11 cellular contexts compared by ENCODE assay signal in the genomic region with DNA sequence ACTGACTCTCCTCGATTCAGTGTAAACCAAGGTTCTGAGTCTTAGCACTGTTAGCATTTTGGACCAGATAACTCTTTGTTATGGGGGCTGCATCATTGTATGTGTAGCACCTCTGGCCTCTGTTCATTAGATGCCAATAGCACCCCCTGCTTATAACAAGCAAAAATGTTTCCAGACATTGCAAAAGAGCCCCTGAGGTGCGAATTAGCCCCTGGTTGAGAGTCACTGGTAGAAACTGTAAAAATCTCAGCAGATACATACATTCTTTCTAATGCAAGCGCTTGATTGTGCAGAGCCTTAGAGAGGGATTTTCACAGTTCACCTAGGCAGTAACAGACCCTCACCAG. TPM values are rescaled to one million over a fixed set of nuclear protein-coding genes. Genes with fewer than 3 reads are reported as not detected.
A peak's percentile ranks its signal among the peaks of the same experiment; 100 is the strongest.
DNase-seq lines count a peak whose midpoint lies in the region; ATAC-seq, FAIRE-seq and TF ChIP-seq lines count a peak whose summit lies in the region.
"Had no signal": no experiment of that assay in that cellular context is flagged by ENCODE, and none has a peak within 500 bp of the region (broad histone marks: within the 10 kb centered on the region; RNA-seq: fewer than 3 reads in every experiment).

No MANE protein-coding gene starts in this region.

- BruUV-seq in HepG2 (replicated peaks; lab: Mats Ljungman, UMichigan) = no TSS peak

- H3K27me3 ChIP-seq in liver (ENCODE audit: control insufficient read depth in 4 of 4, insufficient read depth in 4 of 4, low read length in 3 of 4) (no peaks in the 10 kb centered on the region), HepG2 (ENCODE audit: control insufficient read depth in 1 of 2, insufficient read depth in 2 of 2, low read length in 2 of 2) (peaks cover 2 to 7% of the 10 kb centered on the region in 2 experiments; a peak in 4 of 5 replicates), dorsolateral prefrontal cortex (peaks cover 0 to 8% (median 0%) of the 10 kb centered on the region in 45 donors), vagina (no peaks in the 10 kb centered on the region)

- H3K9me3 ChIP-seq in liver (ENCODE audit: control insufficient read depth in 4 of 4, low read length in 3 of 4) (no peaks in the 10 kb centered on the region), HepG2 (ENCODE audit: low read length) (no peaks in the 10 kb centered on the region), vagina (no peaks in the 10 kb centered on the region)

- DNase-seq in HepG2 (ENCODE audit: low spot score) (no peak), dorsolateral prefrontal cortex (no peak), naive B cell (no peak), vagina (ENCODE audit: extremely low spot score in 2 of 2) (no peak), SHP77 (lab: John Stamatoyannopoulos, UW) (no peak), NCI-H748 treated with DMSO at 0.1 percent for 48 hours (lab: John Stamatoyannopoulos, UW) (no peak)
- DNase-seq: AML-193, cortex of kidney, NCI-H774 had no signal

- no peak overlapping the region for H2AFZ ChIP-seq in HepG2 (ENCODE audit: low read length)

- no peaks in the 10 kb centered on the region for H3K36me3 Mint-ChIP-seq in naive B cell

- TF ChIP-seq POLR2A in HepG2 (IDR thresholded peaks at IDR 0.05; ENCODE audit: insufficient read depth in 1 of 2, low read depth in 2 of 2, low read length in 2 of 2) (no peak), vagina (IDR thresholded peaks at IDR 0.05) (no peak)

- no peak for TF ChIP-seq RAD21 in liver (IDR thresholded peaks at IDR 0.05)
- TF ChIP-seq RAD21 in HepG2 (CRISPR knock-in tag; IDR thresholded peaks at IDR 0.05) = no peak

- H3K4me2 ChIP-seq in HepG2 (ENCODE audit: low read depth, low read length) = no peak overlapping the region

- in situ Hi-C loops in HepG2 (cut with HindIII; ENCODE audit: extremely low pct_ligation_motif_present, low pct_unique_long_range_greater_than_20kb) = loop anchor here (10.0 kb wide), 1 partner anchor 206 kb away; no protein-coding TSS in a partner anchor

- CTCF ChIA-PET in HepG2 (lab: Yijun Ruan, JAX; ENCODE audit: low intra/inter-chr PET ratio, low total read pairs) = no interaction called here

- POLR2A ChIA-PET in HepG2 (lab: Yijun Ruan, JAX) = no interaction called here

- 52% methylated on average over 3 of the region's 3 CpGs for WGBS in liver
- WGBS in HepG2 (ENCODE audit: low lambda C conversion rate) = 32% methylated on average over 3 of the region's 3 CpGs

- no peaks in the 10 kb centered on the region for H3K9me3 Mint-ChIP-seq in naive B cell

- peak overlapping the region; percentile 79 to 97 for H3K27ac ChIP-seq in liver (ENCODE audit: low read depth in 1 of 2, low read length in 2 of 2)
- H3K27ac ChIP-seq in HepG2 (ENCODE audit: extremely low read length, insufficient read depth, low read length) = no peak overlapping the region
- H3K27ac ChIP-seq in dorsolateral prefrontal cortex = peak overlapping the region in 7 of 59 donors; percentile 7 to 81 (median 22)
- H3K27ac ChIP-seq in vagina = peak overlapping the region; percentile 73

- no peaks in the 10 kb centered on the region for H3K79me2 ChIP-seq in HepG2 (ENCODE audit: insufficient read depth, low read length)

- no peak for TF ChIP-seq EP300 in HepG2 (IDR thresholded peaks at IDR 0.05; ENCODE audit: low read depth in 2 of 2, low read length in 2 of 2)
- no peak for TF ChIP-seq EP300 in HepG2 (CRISPR knock-in tag; IDR thresholded peaks at IDR 0.05; ENCODE audit: borderline replicate concordance)

- intact Hi-C loops in HepG2 (cut with micrococcal nuclease; ENCODE audit: unreplicated experiment) (loop anchor here (10.0 kb wide), 1 partner anchor 436 kb away; no protein-coding TSS in a partner anchor), dorsolateral prefrontal cortex (cut with DNase I) (loop anchor here in 1 of 2 donors (5.0 kb wide), 1 partner anchor 82 kb away; no protein-coding TSS in a partner anchor), vagina (cut with DNase I) (no loop called here)

- TF ChIP-seq CTCF in liver (IDR thresholded peaks at IDR 0.05; ENCODE audit: low read depth, low read length, missing input control) (no peak), HepG2 (CRISPR knock-in tag; IDR thresholded peaks at IDR 0.05) (no peak), dorsolateral prefrontal cortex (IDR thresholded peaks at IDR 0.05 in 54 of 56, conservative IDR thresholded peaks at IDR 0.05 in 2 of 56; ENCODE audit: low read depth in 1 of 56, partially characterized antibody in 56 of 56) (no peak), vagina (IDR thresholded peaks at IDR 0.05) (no peak)

- peak overlapping the region in 5 of 6 donors; percentile 6 to 90 (median 79) for H3K27ac Mint-ChIP-seq in naive B cell

- peaks cover 66 to 85% (median 78%) of the 10 kb centered on the region in 3 donors for H3K4me1 Mint-ChIP-seq in naive B cell

- peak overlapping the region; percentile 89 to 97 (median 94) for H3K4me3 Mint-ChIP-seq in naive B cell

- H3K4me3 ChIP-seq in liver (ENCODE audit: low read depth in 1 of 3, low read length in 3 of 3) = peak overlapping the region; percentile 56 to 92 (median 87)
- no peak overlapping the region for H3K4me3 ChIP-seq in HepG2 (replicated peaks in 1 of 3; ENCODE audit: insufficient read depth in 1 of 3, low read depth in 2 of 3, low read length in 3 of 3)
- peak overlapping the region in 58 of 59 donors; percentile 25 to 86 (median 67) for H3K4me3 ChIP-seq in dorsolateral prefrontal cortex
- peak overlapping the region; percentile 14 to 61 for H3K4me3 ChIP-seq in vagina

- H4K20me1 ChIP-seq in HepG2 (ENCODE audit: insufficient read depth, low read length) = no peaks in the 10 kb centered on the region

- no peak for FAIRE-seq in HepG2 (lab: Jason Lieb, UNC)

- H3K4me1 ChIP-seq in liver (ENCODE audit: control insufficient read depth in 4 of 4, insufficient read depth in 4 of 4, low read length in 3 of 4) (peaks cover 4 to 58% (median 39%) of the 10 kb centered on the region in 4 donors), HepG2 (ENCODE audit: insufficient read depth, low read length) (peaks cover 8% of the 10 kb centered on the region), vagina (peaks cover 70% of the 10 kb centered on the region)

- ATAC-seq in HepG2 (no peak), naive B cell (ENCODE audit: low read depth in 2 of 2) (no peak), HG03039 (IDR thresholded peaks at IDR 0.05; ENCODE audit: unreplicated experiment) (no peak)

- H3K36me3 ChIP-seq in liver (ENCODE audit: control insufficient read depth in 4 of 4, insufficient read depth in 3 of 4, low read depth in 1 of 4, low read length in 3 of 4) (no peaks in the 10 kb centered on the region), HepG2 (replicated peaks in 1 of 2; ENCODE audit: control insufficient read depth in 1 of 2, insufficient read depth in 2 of 2, low read length in 2 of 2) (no peaks in the 10 kb centered on the region), vagina (no peaks in the 10 kb centered on the region)

- H3K27me3 Mint-ChIP-seq in naive B cell = no peaks in the 10 kb centered on the region

- H3K9ac ChIP-seq in liver (ENCODE audit: low read depth in 1 of 2, low read length in 2 of 2) (peak overlapping the region; percentile 75 to 82), HepG2 (ENCODE audit: insufficient read depth, low read depth, low read length) (no peak overlapping the region)

TF ChIP-seq in liver, 16 proteins besides CTCF, POLR2A, EP300 and RAD21 (continues in another document):
- TF ChIP-seq FOXA1 (IDR thresholded peaks at IDR 0.05) = no peak
- TF ChIP-seq JUND (IDR thresholded peaks at IDR 0.05) = no peak
- TF ChIP-seq RXRA (IDR thresholded peaks at IDR 0.05) = no peak
- TF ChIP-seq, protein P1, sequence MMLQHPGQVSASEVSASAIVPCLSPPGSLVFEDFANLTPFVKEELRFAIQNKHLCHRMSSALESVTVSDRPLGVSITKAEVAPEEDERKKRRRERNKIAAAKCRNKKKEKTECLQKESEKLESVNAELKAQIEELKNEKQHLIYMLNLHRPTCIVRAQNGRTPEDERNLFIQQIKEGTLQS (IDR thresholded peaks at IDR 0.05) = no peak
- no peak for TF ChIP-seq TAF1 (conservative IDR thresholded peaks at IDR 0.05)

TF ChIP-seq in HepG2, 621 proteins besides CTCF, POLR2A, EP300 and RAD21 (continues in another document):
- TF ChIP-seq ZNF713 (CRISPR knock-in tag; IDR thresholded peaks at IDR 0.05) (no peak), ZNF850 (CRISPR knock-in tag; conservative IDR thresholded peaks at IDR 0.05) (no peak), GATAD1 (CRISPR knock-in tag; IDR thresholded peaks at IDR 0.05) (no peak), ZFP82 (CRISPR knock-in tag; IDR thresholded peaks at IDR 0.05; ENCODE audit: borderline replicate concordance) (no peak), FOXK2 (IDR thresholded peaks at IDR 0.05) (no peak), ISX (CRISPR knock-in tag; conservative IDR thresholded peaks at IDR 0.05) (no peak), ZNF251 (CRISPR knock-in tag; IDR thresholded peaks at IDR 0.05) (no peak), CBX5 (CRISPR knock-in tag; IDR thresholded peaks at IDR 0.05; ENCODE audit: borderline replicate concordance) (no peak)

RNA-seq across cellular contexts. Expression of a gene that starts 2.8 kb away (rescaled TPM):
- total RNA-seq in liver (1 to 10 TPM; 4.0 to 7.6 TPM), HepG2 (2016; rRNA removed; fragmentation: Illumina TruSeq; extraction: Trizol) (not detected in 2 replicates), dorsolateral prefrontal cortex (1 to 10 TPM; 1.1 to 6.1 (median 2.8) TPM), vagina (43.2 TPM)
- polyA plus RNA-seq in liver (1 to 10 TPM; 1.2 to 3.6 TPM), HepG2 (2011; rRNA removed) (0.01 TPM in 1 of 2 replicates, not detected in the other), naive B cell (ENCODE audit: low read depth in 6 of 6) (1 to 10 TPM; 1.9 to 5.1 (median 4.0) TPM)
- total RNA-seq in HepG2 (2016; cell fraction: cytosol; rRNA removed; fragmentation: Illumina TruSeq; extraction: Trizol; ENCODE audit: low read depth) = not detected in 2 replicates
- total RNA-seq in HepG2 (2016; cell fraction: insoluble cytoplasmic fraction; rRNA removed; fragmentation: Illumina TruSeq; extraction: Trizol) = not detected in 2 replicates
- total RNA-seq in HepG2 (2016; cell fraction: membrane; rRNA removed; fragmentation: Illumina TruSeq; extraction: Trizol) = not detected in 2 replicates
- not detected in 2 replicates for total RNA-seq in HepG2 (2016; cell fraction: nucleus; rRNA removed; fragmentation: Illumina TruSeq; extraction: Trizol)
- polyA plus RNA-seq in HepG2 (2011; cell fraction: cytosol; rRNA removed) = not detected in 2 replicates
- polyA plus RNA-seq in HepG2 (2011; cell fraction: nucleus; rRNA removed) = not detected in 2 replicates
- polyA plus RNA-seq in HepG2 (2012) = not detected in 2 replicates
- not detected in 2 replicates for polyA plus RNA-seq in HepG2 (2016; cell fraction: cytosol; fragmentation: Illumina TruSeq; extraction: Trizol; ENCODE audit: low read depth)
- polyA plus RNA-seq in HepG2 (2016; cell fraction: insoluble cytoplasmic fraction; fragmentation: Illumina TruSeq; extraction: Trizol; ENCODE audit: low read depth) = not detected in 2 replicates
- polyA plus RNA-seq in HepG2 (2016; cell fraction: membrane; fragmentation: Illumina TruSeq; extraction: Trizol; ENCODE audit: low read depth) = not detected in 2 replicates
- polyA plus RNA-seq in HepG2 (2016; cell fraction: nucleus; fragmentation: Illumina TruSeq; extraction: Trizol; ENCODE audit: insufficient read depth, low read depth) = not detected in 2 replicates
- 0.06 and 2.5 TPM in 2 replicates for polyA minus RNA-seq in HepG2 (2011; rRNA and poly(A)+ RNA removed; ENCODE audit: low replicate concordance)
- polyA minus RNA-seq in HepG2 (2011; cell fraction: cytosol; rRNA and poly(A)+ RNA removed) = not detected in 2 replicates
- not detected in 2 replicates for polyA minus RNA-seq in HepG2 (2011; cell fraction: nucleus; rRNA and poly(A)+ RNA removed)

Comparison
In these comparisons a context has a peak if more than half of its experiments do, and no peak if none do; other contexts are left out.
1. H3K4me3 ChIP-seq: peak in liver (3 of 3), dorsolateral prefrontal cortex (58 of 59) and vagina (2 of 2); none in HepG2 (0 of 3).